8 cellular contexts compared by ENCODE assay signal in the genomic region with DNA sequence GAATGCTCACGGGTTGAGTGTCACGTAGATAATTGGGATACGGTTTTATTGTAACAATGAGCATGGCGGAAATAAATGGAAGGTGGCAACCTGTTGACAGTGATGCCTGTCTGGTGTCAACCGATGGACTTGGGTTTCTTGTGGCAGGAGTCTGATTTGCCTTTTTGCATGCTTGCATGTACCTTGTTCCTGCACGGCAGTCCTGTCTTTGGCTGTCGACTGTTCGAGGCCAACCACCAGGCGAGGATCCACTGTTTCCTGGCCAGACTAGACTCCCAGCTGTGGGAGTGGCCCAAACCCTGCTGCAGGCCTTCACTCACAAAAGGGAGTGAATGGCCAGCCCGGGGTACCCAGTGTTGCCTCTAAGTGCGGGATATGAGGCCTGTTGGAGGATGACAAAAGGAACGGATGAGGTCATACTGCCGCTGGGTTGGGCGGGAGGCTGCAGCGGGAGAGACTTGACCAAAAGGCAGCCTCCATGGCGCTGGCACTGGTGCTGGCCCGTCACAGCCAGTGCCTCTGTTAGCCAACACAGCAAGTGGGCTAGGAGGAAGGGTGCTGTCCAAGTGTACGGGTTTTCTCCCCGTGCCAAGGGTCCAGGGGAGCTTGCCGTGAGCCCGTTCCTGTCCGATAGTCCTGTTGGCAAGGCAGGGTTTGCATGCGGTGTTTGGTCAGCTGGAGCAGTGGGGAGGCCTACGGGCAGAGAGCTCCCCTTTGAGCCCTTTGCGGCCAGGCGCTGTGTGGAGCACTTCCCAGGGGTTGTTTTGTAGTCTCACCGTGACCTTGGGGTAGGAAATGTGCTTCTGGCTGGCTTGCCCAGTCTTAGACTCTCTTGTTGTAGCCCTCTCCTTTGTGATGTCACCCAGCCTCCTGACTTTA. TPM values are rescaled to one million over a fixed set of nuclear protein-coding genes. Genes with fewer than 3 reads are reported as not detected.
A peak's percentile ranks its signal among the peaks of the same experiment; 100 is the strongest.
DNase-seq lines count a peak whose midpoint lies in the region; TF ChIP-seq lines count a peak whose summit lies in the region.

No MANE protein-coding gene starts in this region.

- in situ Hi-C loops in G401 (cut with HindIII; ENCODE audit: low sequenced_read_pairs), result no loop called here

- POLR2A ChIA-PET in activated CD4-positive, alpha-beta memory T cell treated with anti-CD3 and anti-CD28 coated beads for 36 hours (lab: Charles Lee), result interaction anchor here (1.0 kb wide), 1 partner anchor 15 kb away, joined by 3 read pairs; no protein-coding TSS in a partner anchor

- peak overlapping the region; percentile 87 for H3K4me3 Mint-ChIP-seq in activated CD4-positive, alpha-beta memory T cell treated with anti-CD3 and anti-CD28 coated beads for 36 hours
- peak overlapping the region; percentile 99 for H3K4me3 Mint-ChIP-seq in neural crest cell

- no peaks in the 10 kb centered on the region for H3K27me3 Mint-ChIP-seq in activated CD4-positive, alpha-beta memory T cell treated with anti-CD3 and anti-CD28 coated beads for 36 hours
- H3K27me3 Mint-ChIP-seq in neural crest cell (ENCODE audit: low read depth), result peaks cover 2% of the 10 kb centered on the region

- peak overlapping the region; percentile 79 for H3K27ac Mint-ChIP-seq in activated CD4-positive, alpha-beta memory T cell treated with anti-CD3 and anti-CD28 coated beads for 36 hours
- H3K27ac Mint-ChIP-seq in neural crest cell (ENCODE audit: unreplicated experiment), result peak overlapping the region; percentile 99

- intact Hi-C loops in activated CD4-positive, alpha-beta memory T cell treated with anti-CD3 and anti-CD28 coated beads for 36 hours (cut with micrococcal nuclease), result loop anchor here (1.0 kb wide), 1 partner anchor 60 kb away; the partner anchor contains the start of gene TANGO2

- DNase-seq in G401 (ENCODE audit: low spot score) (peak; percentile 22), fibroblast of peridontal ligament (ENCODE audit: extremely low read depth) (peak; percentile 66), neural crest cell (ENCODE audit: low read depth, low spot score) (peak; percentile 44), NCI-H187 (lab: John Stamatoyannopoulos, UW) (no peak), activated gamma-delta T cell treated with Interleukin-2 at 50 U/mL for 16 hours (no peak)
- no peak for DNase-seq in Jurkat, Clone E6-1 (ENCODE audit: low read depth, low spot score)
- DNase-seq in activated CD4-positive, alpha-beta memory T cell treated with anti-CD3 and anti-CD28 coated beads for 36 hours, result peak; percentile 47
- no peak for DNase-seq in stimulated activated CD4-positive, alpha-beta T cell treated with anti-CD3 and anti-CD28 coated beads, Interleukin-2, amount 100 ng/mL, for 48 hours

- H3K4me3 ChIP-seq in Jurkat, Clone E6-1 (ENCODE audit: low read length), result peak overlapping the region; percentile 98

- no peak for TF ChIP-seq CTCF in neural crest cell (conservative IDR thresholded peaks at IDR 0.05)

- peaks cover 8% of the 10 kb centered on the region for H3K36me3 Mint-ChIP-seq in activated CD4-positive, alpha-beta memory T cell treated with anti-CD3 and anti-CD28 coated beads for 36 hours
- peaks cover 3% of the 10 kb centered on the region for H3K36me3 Mint-ChIP-seq in neural crest cell (ENCODE audit: low read depth)

- H3K4me1 Mint-ChIP-seq in activated CD4-positive, alpha-beta memory T cell treated with anti-CD3 and anti-CD28 coated beads for 36 hours (ENCODE audit: low read depth), result peaks cover 40% of the 10 kb centered on the region
- peaks cover 62% of the 10 kb centered on the region for H3K4me1 Mint-ChIP-seq in neural crest cell

- no peaks in the 10 kb centered on the region for H3K9me3 Mint-ChIP-seq in activated CD4-positive, alpha-beta memory T cell treated with anti-CD3 and anti-CD28 coated beads for 36 hours
- no peaks in the 10 kb centered on the region for H3K9me3 Mint-ChIP-seq in neural crest cell

- CTCF ChIA-PET in activated CD4-positive, alpha-beta memory T cell treated with anti-CD3 and anti-CD28 coated beads for 36 hours (lab: Charles Lee), result interaction anchor here (1.7 kb wide), 1 partner anchor 10 kb away, joined by 5 read pairs; no protein-coding TSS in a partner anchor

RNA-seq across cellular contexts. Expression of gene DGCR8, which starts 1.0 kb away (rescaled TPM):
- 21.5 and 22.0 TPM in 2 replicates for total RNA-seq in G401 (2014; rRNA removed; shearing (Covaris generic))
- 27.9 TPM for polyA plus RNA-seq in Jurkat, Clone E6-1 (2012; ENCODE audit: insufficient read depth, insufficient read length)
- total RNA-seq in activated CD4-positive, alpha-beta memory T cell treated with anti-CD3 and anti-CD28 coated beads for 36 hours, result 10 to 100 TPM; 33.4 to 34.3 TPM
- 86.3 and 86.5 TPM in 2 replicates for total RNA-seq in neural crest cell

RNA-seq across cellular contexts. Expression of gene RANBP1, which starts 34.9 kb away (rescaled TPM):
- total RNA-seq in G401 (2014; rRNA removed; shearing (Covaris generic)), result 883 and 1,003 TPM in 2 replicates
- 479 TPM for polyA plus RNA-seq in Jurkat, Clone E6-1 (2012; ENCODE audit: insufficient read depth, insufficient read length)
- 100 to 1,000 TPM; 359 to 372 TPM for total RNA-seq in activated CD4-positive, alpha-beta memory T cell treated with anti-CD3 and anti-CD28 coated beads for 36 hours
- total RNA-seq in neural crest cell, result 469 and 489 TPM in 2 replicates

RNA-seq across cellular contexts. Expression of gene TRMT2A, which starts 36.0 kb away (rescaled TPM):
- total RNA-seq in G401 (2014; rRNA removed; shearing (Covaris generic)), result 22.4 and 55.8 TPM in 2 replicates
- 78.4 TPM for polyA plus RNA-seq in Jurkat, Clone E6-1 (2012; ENCODE audit: insufficient read depth, insufficient read length)
- total RNA-seq in activated CD4-positive, alpha-beta memory T cell treated with anti-CD3 and anti-CD28 coated beads for 36 hours, result 10 to 100 TPM; 70.6 to 75.8 TPM
- 75.1 and 77.7 TPM in 2 replicates for total RNA-seq in neural crest cell

RNA-seq across cellular contexts. Expression of gene ZDHHC8, which starts 50.6 kb away (rescaled TPM):
- 5.1 and 7.8 TPM in 2 replicates for total RNA-seq in G401 (2014; rRNA removed; shearing (Covaris generic))
- 41.4 TPM for polyA plus RNA-seq in Jurkat, Clone E6-1 (2012; ENCODE audit: insufficient read depth, insufficient read length)
- 10 to 100 TPM; 46.3 to 46.5 TPM for total RNA-seq in activated CD4-positive, alpha-beta memory T cell treated with anti-CD3 and anti-CD28 coated beads for 36 hours
- total RNA-seq in neural crest cell, result 82.1 and 98.9 TPM in 2 replicates

Comparison
In these comparisons a context has a peak if more than half of its experiments do, and no peak if none do; other contexts are left out.
1. DNase-seq: peak in G401 (single experiment), activated CD4-positive, alpha-beta memory T cell treated with anti-CD3 and anti-CD28 coated beads for 36 hours (single experiment), fibroblast of peridontal ligament (single experiment) and neural crest cell (single experiment); none in Jurkat, Clone E6-1 (single experiment), NCI-H187 (0 of 2), activated gamma-delta T cell treated with Interleukin-2 at 50 U/mL for 16 hours (single experiment) and stimulated activated CD4-positive, alpha-beta T cell treated with anti-CD3 and anti-CD28 coated beads, Interleukin-2, amount 100 ng/mL, for 48 hours (0 of 2).